Comparison of ENCODE assay signal across 12 cellular contexts in genomic region chr3:187952849-187953248, GRCh38.
DNase-seq lines count a peak whose midpoint lies in the region; ATAC-seq lines count a peak whose summit lies in the region.
"Had no signal": no experiment of that assay in that cellular context is flagged by ENCODE, and none has a peak within 500 bp of the region (broad histone marks: within the 10 kb centered on the region; RNA-seq: fewer than 3 reads in every experiment).

No MANE protein-coding gene starts in this region.

- H3K4me1 ChIP-seq in BLaER1 treated with 17β-estradiol and CSF1 and Interleukin-3, amounts not matched to agents 10 nM and 100 nM = peaks cover 81 to 100% (median 100%) of the 10 kb centered on the region in 10 experiments

- H3K36me3 ChIP-seq in BLaER1 treated with 17β-estradiol and CSF1 and Interleukin-3, amounts not matched to agents 10 nM and 100 nM = no peaks in the 10 kb centered on the region

- H3K4me3 ChIP-seq in BLaER1 treated with 17β-estradiol and CSF1 and Interleukin-3, amounts not matched to agents 10 nM and 100 nM = no peak overlapping the region

- peak overlapping the region in 7 of 11 experiments; percentile 36 to 79 (median 64); a peak in 11 of 22 replicates for H3K27ac ChIP-seq in BLaER1 treated with 17β-estradiol and CSF1 and Interleukin-3, amounts not matched to agents 10 nM and 100 nM

- no peak overlapping the region for H3K9ac ChIP-seq in BLaER1 treated with 17β-estradiol and CSF1 and Interleukin-3, amounts not matched to agents 10 nM and 100 nM

- H4K20me1 ChIP-seq in BLaER1 treated with 17β-estradiol and CSF1 and Interleukin-3, amounts not matched to agents 10 nM and 100 nM = no peaks in the 10 kb centered on the region

- no peaks in the 10 kb centered on the region for H3K27me3 ChIP-seq in BLaER1 treated with 17β-estradiol and CSF1 and Interleukin-3, amounts not matched to agents 10 nM and 100 nM

- peak overlapping the region; percentile 64 to 84 (median 75); a peak in 19 of 22 replicates for H3K4me2 ChIP-seq in BLaER1 treated with 17β-estradiol and CSF1 and Interleukin-3, amounts not matched to agents 10 nM and 100 nM

- in situ Hi-C loops in KBM-7 (cut with MboI; ENCODE audit: low pct_unique_long_range_greater_than_20kb, low sequenced_read_pairs) = no loop called here

- H3K9me3 ChIP-seq in BLaER1 treated with 17β-estradiol and CSF1 and Interleukin-3, amounts not matched to agents 10 nM and 100 nM (replicated peaks in 1 of 11) = peaks cover 0 to 9% (median 0%) of the 10 kb centered on the region in 11 experiments; a peak in 3 of 22 replicates

- peak; percentile 56 for ATAC-seq in esophagus mucosa
- ATAC-seq: T-cell had no signal

- peak; percentile 28 for DNase-seq in KBM-7
- DNase-seq in RPMI7951 (ENCODE audit: low read depth) = peak; percentile 12
- no peak for DNase-seq in NCI-H1694 treated with DMSO at 0.1 percent for 48 hours (lab: John Stamatoyannopoulos, UW)
- DNase-seq in HT-29 (ENCODE audit: low spot score) = no peak
- DNase-seq in NCI-H1092 (lab: John Stamatoyannopoulos, UW) = no peak
- no peak for DNase-seq in NCI-H1694 (lab: John Stamatoyannopoulos, UW)
- DNase-seq: H7, NCI-H1436, NCI-H446, T-cell had no signal

Comparison
In these comparisons a context has a peak if more than half of its experiments do, and no peak if none do; other contexts are left out.
1. DNase-seq: peak in KBM-7 (single experiment) and RPMI7951 (single experiment); none in NCI-H1694 treated with DMSO at 0.1 percent for 48 hours (single experiment), HT-29 (single experiment), NCI-H1092 (single experiment) and NCI-H1694 (single experiment).